Comparison of ENCODE assay signal across 23 cellular contexts in the genomic region with DNA sequence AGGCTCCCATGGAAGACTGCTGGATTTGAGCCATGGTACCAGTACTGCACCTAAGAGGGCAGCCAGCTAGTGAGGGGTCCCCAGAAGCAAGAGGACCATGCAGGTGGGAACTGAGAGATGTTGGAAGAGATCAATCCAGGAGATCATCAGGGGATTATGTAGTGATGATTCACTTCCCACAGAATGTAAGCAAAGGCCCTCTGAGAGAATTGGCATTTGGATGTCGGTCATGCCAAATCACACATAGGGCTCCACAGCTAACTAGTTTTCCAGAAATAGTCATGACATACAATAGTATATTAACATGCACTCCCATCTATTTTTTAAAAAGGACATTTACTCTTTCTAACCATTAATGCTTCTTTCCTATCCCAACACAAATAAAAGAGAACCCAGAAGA.
"Had no signal": no experiment of that assay in that cellular context is flagged by ENCODE, and none has a peak within 500 bp of the region (broad histone marks: within the 10 kb centered on the region; RNA-seq: fewer than 3 reads in every experiment).

No MANE protein-coding gene starts in this region.

- DNase-seq: activated CD4-positive, alpha-beta T cell treated with anti-CD3 and anti-CD28 coated beads for 1 hour; activated CD4-positive, alpha-beta T cell treated with anti-CD3 and anti-CD28 coated beads, Interleukin-2, amount 50 U/mL, for 1 hour; activated CD8-positive, alpha-beta T cell treated with anti-CD3 and anti-CD28 coated beads for 36 hours; activated naive CD8-positive, alpha-beta T cell treated with anti-CD3 and anti-CD28 coated beads, Interleukin-2, amount 50 U/mL, for 24 hours; activated T-cell treated with anti-CD3 and anti-CD28 coated beads, Interleukin-2, amount 50 U/mL, for 4 hours; amygdala; caudate nucleus; left ventricle myocardium inferior; naive thymus-derived CD4-positive, alpha-beta T cell; pancreas; sigmoid colon; stimulated activated CD4-positive, alpha-beta T cell treated with anti-CD3 and anti-CD28 coated beads, Interleukin-1b, Interleukin-23, amount 100 ng/mL, for 48 hours; stimulated activated CD4-positive, alpha-beta T cell treated with anti-CD3 and anti-CD28 coated beads, Interleukin-4, amount 100 ng/mL, for 4 hours; stimulated activated CD8-positive, alpha-beta memory T cell treated with anti-CD3 and anti-CD28 coated beads, Interleukin-4, amount 100 ng/mL, for 48 hours; stimulated activated naive CD4-positive, alpha-beta T cell; T-helper 2 cell; tibial artery had no signal

- H3K27me3 ChIP-seq: pancreas, sigmoid colon, suprapubic skin, tibial artery had no signal

- H3K4me1 ChIP-seq: left ventricle myocardium inferior, pancreas, prostate gland, sigmoid colon, suprapubic skin, tibial artery had no signal

- H3K4me2 ChIP-seq: smooth muscle cell had no signal

- H3K4me3 Mint-ChIP-seq: activated CD8-positive, alpha-beta T cell treated with anti-CD3 and anti-CD28 coated beads for 36 hours; activated naive CD4-positive, alpha-beta T cell treated with anti-CD3 and anti-CD28 coated beads, Interleukin-2, amount 50 U/mL, for 24 hours; activated naive CD8-positive, alpha-beta T cell treated with anti-CD3 and anti-CD28 coated beads, Interleukin-2, amount 50 U/mL, for 24 hours; activated T-cell treated with anti-CD3 and anti-CD28 coated beads, Interleukin-2, amount 50 U/mL, for 4 hours; activated T-helper 17 cell treated with anti-CD3 and anti-CD28 coated beads, Interleukin-2, amount 50 U/mL, for 72 hours; naive thymus-derived CD4-positive, alpha-beta T cell; WTC11 had no signal

- H3K27ac Mint-ChIP-seq: activated CD8-positive, alpha-beta T cell treated with anti-CD3 and anti-CD28 coated beads for 36 hours; activated naive CD4-positive, alpha-beta T cell treated with anti-CD3 and anti-CD28 coated beads, Interleukin-2, amount 50 U/mL, for 24 hours; activated naive CD8-positive, alpha-beta T cell treated with anti-CD3 and anti-CD28 coated beads, Interleukin-2, amount 50 U/mL, for 24 hours; activated T-helper 17 cell treated with anti-CD3 and anti-CD28 coated beads, Interleukin-2, amount 50 U/mL, for 72 hours; naive thymus-derived CD4-positive, alpha-beta T cell; WTC11 had no signal

- H3K36me3 ChIP-seq: left ventricle myocardium inferior, pancreas, prostate gland, sigmoid colon, suprapubic skin, tibial artery had no signal

- H3K27me3 Mint-ChIP-seq: activated naive CD4-positive, alpha-beta T cell treated with anti-CD3 and anti-CD28 coated beads, Interleukin-2, amount 50 U/mL, for 24 hours had no signal

- ATAC-seq: activated CD8-positive, alpha-beta T cell treated with anti-CD3 and anti-CD28 coated beads for 36 hours; activated naive CD8-positive, alpha-beta T cell treated with anti-CD3 and anti-CD28 coated beads, Interleukin-2, amount 50 U/mL, for 24 hours; activated T-cell treated with anti-CD3 and anti-CD28 coated beads, Interleukin-2, amount 50 U/mL, for 4 hours; activated T-helper 17 cell treated with anti-CD3 and anti-CD28 coated beads, Interleukin-2, amount 50 U/mL, for 72 hours; naive thymus-derived CD4-positive, alpha-beta T cell; pancreas; WTC11 had no signal

- H3K36me3 Mint-ChIP-seq: activated naive CD4-positive, alpha-beta T cell treated with anti-CD3 and anti-CD28 coated beads, Interleukin-2, amount 50 U/mL, for 24 hours; naive thymus-derived CD4-positive, alpha-beta T cell; WTC11 had no signal

- H3K4me1 Mint-ChIP-seq: activated naive CD4-positive, alpha-beta T cell treated with anti-CD3 and anti-CD28 coated beads, Interleukin-2, amount 50 U/mL, for 24 hours; activated naive CD8-positive, alpha-beta T cell treated with anti-CD3 and anti-CD28 coated beads, Interleukin-2, amount 50 U/mL, for 24 hours; activated T-helper 17 cell treated with anti-CD3 and anti-CD28 coated beads, Interleukin-2, amount 50 U/mL, for 72 hours had no signal

- H3K4me3 ChIP-seq: left ventricle myocardium inferior, pancreas, prostate gland, sigmoid colon, smooth muscle cell, suprapubic skin, tibial artery had no signal

- H3K9me3 ChIP-seq: left ventricle myocardium inferior, pancreas, prostate gland, sigmoid colon, suprapubic skin, tibial artery had no signal

- H3K27ac ChIP-seq: left ventricle myocardium inferior, pancreas, prostate gland, sigmoid colon, suprapubic skin, tibial artery had no signal

- H3K9me3 Mint-ChIP-seq: activated CD8-positive, alpha-beta T cell treated with anti-CD3 and anti-CD28 coated beads for 36 hours; activated naive CD4-positive, alpha-beta T cell treated with anti-CD3 and anti-CD28 coated beads, Interleukin-2, amount 50 U/mL, for 24 hours; activated naive CD8-positive, alpha-beta T cell treated with anti-CD3 and anti-CD28 coated beads, Interleukin-2, amount 50 U/mL, for 24 hours; activated T-cell treated with anti-CD3 and anti-CD28 coated beads, Interleukin-2, amount 50 U/mL, for 4 hours; activated T-helper 17 cell treated with anti-CD3 and anti-CD28 coated beads, Interleukin-2, amount 50 U/mL, for 72 hours; naive thymus-derived CD4-positive, alpha-beta T cell had no signal
